In the genomic region with DNA sequence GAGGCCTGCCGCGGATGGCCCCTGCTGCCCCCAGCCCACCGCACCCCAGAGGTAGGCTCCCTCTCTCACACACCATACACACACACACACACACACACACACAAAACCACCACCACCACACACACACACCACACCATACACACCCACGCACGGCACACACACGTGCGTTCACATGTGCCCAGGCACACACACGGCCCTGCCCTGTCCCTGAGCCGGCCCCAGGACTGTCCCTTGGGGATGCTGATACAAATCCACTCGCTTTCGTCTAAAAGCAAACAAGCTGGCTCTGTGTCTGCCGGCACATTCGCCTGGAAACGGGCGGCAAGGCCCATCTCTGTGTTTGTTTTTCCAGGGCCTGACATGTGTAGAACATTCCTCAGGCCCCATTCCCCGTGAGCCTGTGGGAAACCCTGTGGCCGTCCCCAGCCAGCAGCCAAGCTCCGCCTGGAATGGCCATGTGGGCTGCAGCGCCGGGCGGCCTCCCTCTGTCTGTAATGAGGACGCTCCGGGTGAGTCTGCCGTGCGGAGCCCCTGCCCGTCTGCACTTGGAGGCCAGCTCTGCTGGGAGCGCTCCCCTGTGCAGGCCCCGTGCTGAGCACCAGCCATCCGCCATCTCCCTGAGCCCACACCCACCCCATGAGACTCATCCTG, we compare ENCODE assay signal across 13 cellular contexts.
A peak's percentile ranks its signal among the peaks of the same experiment; 100 is the strongest.
DNase-seq lines count a peak whose midpoint lies in the region; FAIRE-seq and TF ChIP-seq lines count a peak whose summit lies in the region.
"Had no signal": no experiment of that assay in that cellular context is flagged by ENCODE, and none has a peak within 500 bp of the region (broad histone marks: within the 10 kb centered on the region; RNA-seq: fewer than 3 reads in every experiment).

No MANE protein-coding gene starts in this region.

- H3K79me2 ChIP-seq in astrocyte (ENCODE audit: insufficient read depth, low read length): no peaks in the 10 kb centered on the region

- peak overlapping the region; percentile 34 for H3K4me2 ChIP-seq in astrocyte (ENCODE audit: low read length)

- peak; percentile 86 for DNase-seq in AG10803 (ENCODE audit: low read depth)
- DNase-seq in astrocyte (ENCODE audit: low read depth): peak; percentile 59
- peak; percentile 58 for DNase-seq in left ventricle myocardium inferior
- DNase-seq in osteocyte (ENCODE audit: extremely low spot score, unreplicated experiment): peak; percentile 95
- DNase-seq in SHP77 treated with DMSO at 0.1 percent for 48 hours (lab: John Stamatoyannopoulos, UW): no peak
- DNase-seq in NCI-H510A treated with DMSO at 0.1 percent for 48 hours (lab: John Stamatoyannopoulos, UW): no peak
- no peak for DNase-seq in middle frontal gyrus (ENCODE audit: extremely low spot score, low spot score)
- no peak for DNase-seq in cerebellar nuclear complex (lab: John Stamatoyannopoulos, UW)
- DNase-seq: activated naive CD8-positive, alpha-beta T cell treated with anti-CD3 and anti-CD28 coated beads for 36 hours; AML-193; NCI-H226; SIG-M5; stimulated activated CD4-positive, alpha-beta T cell treated with anti-CD3 and anti-CD28 coated beads, Interleukin-2, amount 100 ng/mL, for 24 hours had no signal

- H3K27me3 ChIP-seq in astrocyte (ENCODE audit: insufficient read depth, low read length) (no peaks in the 10 kb centered on the region), left ventricle myocardium inferior (ENCODE audit: low read depth) (peaks cover 48% of the 10 kb centered on the region)

- H4K20me1 ChIP-seq in astrocyte (ENCODE audit: insufficient read depth, low read length): peaks cover 93% of the 10 kb centered on the region

- peaks cover 53% of the 10 kb centered on the region for H3K27me3 Mint-ChIP-seq in astrocyte (ENCODE audit: low read depth, unreplicated experiment)
- H3K27me3 Mint-ChIP-seq in osteocyte (ENCODE audit: unreplicated experiment): no peaks in the 10 kb centered on the region
- H3K27me3 Mint-ChIP-seq: activated naive CD8-positive, alpha-beta T cell treated with anti-CD3 and anti-CD28 coated beads for 36 hours had no signal

- H3K36me3 Mint-ChIP-seq in astrocyte (ENCODE audit: low read depth, unreplicated experiment): no peaks in the 10 kb centered on the region
- peaks cover 24% of the 10 kb centered on the region for H3K36me3 Mint-ChIP-seq in osteocyte (ENCODE audit: unreplicated experiment)
- H3K36me3 Mint-ChIP-seq: activated naive CD8-positive, alpha-beta T cell treated with anti-CD3 and anti-CD28 coated beads for 36 hours had no signal

- intact Hi-C loops in left ventricle myocardium inferior (cut with micrococcal nuclease): no loop called here

- H3K36me3 ChIP-seq in astrocyte (ENCODE audit: insufficient read depth, low read length) (peaks cover 8% of the 10 kb centered on the region), left ventricle myocardium inferior (no peaks in the 10 kb centered on the region)

- H3K4me1 ChIP-seq in astrocyte (ENCODE audit: insufficient read depth, low read length): peaks cover 18% of the 10 kb centered on the region
- H3K4me1 ChIP-seq in left ventricle myocardium inferior: peaks cover 33% of the 10 kb centered on the region

- no peak overlapping the region for H2AFZ ChIP-seq in astrocyte (ENCODE audit: low read depth, low read length)

- peak overlapping the region; percentile 45 for H3K9ac ChIP-seq in astrocyte (ENCODE audit: low read length)

- H3K4me1 Mint-ChIP-seq in astrocyte (ENCODE audit: low read depth, unreplicated experiment) (peaks cover 6% of the 10 kb centered on the region), osteocyte (ENCODE audit: unreplicated experiment) (peaks cover 49% of the 10 kb centered on the region)
- H3K4me1 Mint-ChIP-seq: activated naive CD8-positive, alpha-beta T cell treated with anti-CD3 and anti-CD28 coated beads for 36 hours had no signal

- H3K27ac Mint-ChIP-seq in astrocyte (ENCODE audit: unreplicated experiment) (no peak overlapping the region), osteocyte (ENCODE audit: unreplicated experiment) (peak overlapping the region; percentile 94)
- H3K27ac Mint-ChIP-seq: activated naive CD8-positive, alpha-beta T cell treated with anti-CD3 and anti-CD28 coated beads for 36 hours had no signal

- FAIRE-seq in astrocyte (lab: Jason Lieb, UNC): no peak

- H3K27ac ChIP-seq in astrocyte (ENCODE audit: low read depth, low read length): no peak overlapping the region
- no peak overlapping the region for H3K27ac ChIP-seq in left ventricle myocardium inferior (replicated peaks)

- H3K4me3 Mint-ChIP-seq in astrocyte (ENCODE audit: unreplicated experiment): no peak overlapping the region
- H3K4me3 Mint-ChIP-seq in osteocyte (ENCODE audit: unreplicated experiment): peak overlapping the region; percentile 45
- H3K4me3 Mint-ChIP-seq: activated naive CD8-positive, alpha-beta T cell treated with anti-CD3 and anti-CD28 coated beads for 36 hours had no signal

- no peaks in the 10 kb centered on the region for H3K9me3 ChIP-seq in astrocyte (ENCODE audit: insufficient read depth, low read depth, low read length)
- H3K9me3 ChIP-seq in left ventricle myocardium inferior (replicated peaks): no peaks in the 10 kb centered on the region

- H3K4me3 ChIP-seq in AG10803 (ENCODE audit: low read length): no peak overlapping the region
- H3K4me3 ChIP-seq in astrocyte (ENCODE audit: insufficient read depth, low read depth, low read length): no peak overlapping the region
- no peak overlapping the region for H3K4me3 ChIP-seq in left ventricle myocardium inferior

- no peaks in the 10 kb centered on the region for H3K9me3 Mint-ChIP-seq in astrocyte (ENCODE audit: unreplicated experiment)
- no peaks in the 10 kb centered on the region for H3K9me3 Mint-ChIP-seq in osteocyte (ENCODE audit: unreplicated experiment)
- H3K9me3 Mint-ChIP-seq: activated naive CD8-positive, alpha-beta T cell treated with anti-CD3 and anti-CD28 coated beads for 36 hours had no signal

- TF ChIP-seq CTCF in AG10803 (conservative IDR thresholded peaks at IDR 0.05; ENCODE audit: low read length) (no peak), astrocyte (IDR thresholded peaks at IDR 0.05; ENCODE audit: insufficient read depth, low read depth, low read length) (no peak), left ventricle myocardium inferior (IDR thresholded peaks at IDR 0.05; ENCODE audit: borderline replicate concordance) (no peak), osteocyte (IDR thresholded peaks at IDR 0.05) (no peak)

Comparison
In these comparisons a context has a peak if more than half of its experiments do, and no peak if none do; other contexts are left out.
1. DNase-seq: peak in AG10803 (single experiment), astrocyte (single experiment), left ventricle myocardium inferior (single experiment) and osteocyte (single experiment); none in SHP77 treated with DMSO at 0.1 percent for 48 hours (single experiment), NCI-H510A treated with DMSO at 0.1 percent for 48 hours (single experiment), middle frontal gyrus (single experiment) and cerebellar nuclear complex (0 of 2).